Comparison of ENCODE assay signal across 8 cellular contexts in the genomic region with DNA sequence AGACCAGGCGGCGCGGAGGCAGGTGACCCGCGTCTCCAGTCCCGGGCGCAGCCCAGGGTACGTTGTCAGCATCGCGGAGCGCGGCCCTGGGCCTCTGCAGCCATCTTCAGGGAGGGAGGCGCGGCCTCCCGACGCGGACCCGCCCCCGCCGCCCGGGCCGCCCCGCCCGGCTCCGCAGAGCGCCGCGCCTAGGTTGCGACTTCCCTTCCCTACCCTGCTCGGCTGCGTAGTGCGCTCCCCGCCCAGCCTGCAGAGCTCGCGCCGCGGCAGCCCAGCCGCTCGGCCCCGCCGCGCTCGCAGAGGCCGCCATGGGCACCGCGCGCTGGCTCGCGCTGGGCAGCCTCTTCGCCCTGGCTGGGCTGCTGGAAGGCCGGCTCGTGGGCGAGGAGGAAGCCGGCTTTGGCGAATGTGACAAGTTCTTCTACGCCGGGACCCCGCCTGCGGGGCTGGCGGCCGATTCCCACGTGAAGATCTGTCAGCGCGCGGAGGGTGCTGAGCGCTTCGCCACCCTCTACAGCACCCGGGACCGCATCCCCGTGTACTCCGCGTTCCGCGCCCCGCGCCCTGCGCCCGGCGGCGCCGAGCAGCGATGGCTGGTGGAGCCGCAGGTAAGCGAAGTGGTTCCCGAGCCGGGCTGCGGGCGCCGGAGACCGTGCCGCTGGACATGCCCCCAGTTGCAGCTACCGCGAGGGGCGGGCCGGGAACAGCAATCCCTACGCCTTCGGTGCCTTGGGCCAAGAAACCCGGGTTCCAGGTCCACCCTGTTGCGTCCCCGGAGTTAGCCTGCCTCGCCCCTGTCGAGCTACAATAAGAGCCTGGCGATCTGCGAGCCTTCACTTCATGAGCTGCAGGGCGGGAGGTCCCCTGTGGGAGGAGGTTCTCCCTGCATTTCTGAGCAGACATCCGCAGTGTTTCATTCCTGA. TPM values are rescaled to one million over a fixed set of nuclear protein-coding genes. Genes with fewer than 3 reads are reported as not detected.
DNase-seq lines count a peak whose midpoint lies in the region; ATAC-seq and TF ChIP-seq lines count a peak whose summit lies in the region.

A gene with protein sequence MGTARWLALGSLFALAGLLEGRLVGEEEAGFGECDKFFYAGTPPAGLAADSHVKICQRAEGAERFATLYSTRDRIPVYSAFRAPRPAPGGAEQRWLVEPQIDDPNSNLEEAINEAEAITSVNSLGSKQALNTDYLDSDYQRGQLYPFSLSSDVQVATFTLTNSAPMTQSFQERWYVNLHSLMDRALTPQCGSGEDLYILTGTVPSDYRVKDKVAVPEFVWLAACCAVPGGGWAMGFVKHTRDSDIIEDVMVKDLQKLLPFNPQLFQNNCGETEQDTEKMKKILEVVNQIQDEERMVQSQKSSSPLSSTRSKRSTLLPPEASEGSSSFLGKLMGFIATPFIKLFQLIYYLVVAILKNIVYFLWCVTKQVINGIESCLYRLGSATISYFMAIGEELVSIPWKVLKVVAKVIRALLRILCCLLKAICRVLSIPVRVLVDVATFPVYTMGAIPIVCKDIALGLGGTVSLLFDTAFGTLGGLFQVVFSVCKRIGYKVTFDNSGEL (plus strand): TSS at position 227 of the 923 bp plus-strand sequence. CDS start 82 bp downstream, at position 309.

- H4K91ac ChIP-seq in IMR-90 (ENCODE audit: insufficient read depth, low read depth, low read length) = peak within 1 kb of the TSS; percentile 77

- H4K5ac ChIP-seq in IMR-90 (ENCODE audit: low read depth, low read length) = peak within 1 kb of the TSS; percentile 76; the same call in 1 of the 2 replicates

- peak within 1 kb of the TSS; percentile 63 for H2BK5ac ChIP-seq in IMR-90 (ENCODE audit: low read depth, low read length, poor library complexity, severe bottlenecking)

- TF ChIP-seq POLR2A in IMR-90 (IDR thresholded peaks at IDR 0.05; ENCODE audit: low read depth, low read length) = no peak

- H3K27ac ChIP-seq in DOHH2 (ENCODE audit: low read depth, low read length) (peak within 1 kb of the TSS; percentile 5; the same call in 1 of the 2 replicates), IMR-90 (ENCODE audit: insufficient read depth, low read length) (peak within 1 kb of the TSS; percentile 70), SJCRH30 (peak within 1 kb of the TSS; percentile 6; the same call in 1 of the 2 replicates), temporal lobe (ENCODE audit: low read depth, low read length) (peak within 1 kb of the TSS; percentile 96)

- no peak within 1 kb of the TSS for H3K14ac ChIP-seq in IMR-90 (replicated peaks; ENCODE audit: low read depth, low read length)

- DNase-seq in IMR-90 = peak; percentile 74
- peak; percentile 65 to 72 for DNase-seq in SJCRH30
- DNase-seq in activated naive CD4-positive, alpha-beta T cell treated with Interleukin-2 at 50 U/mL for 16 hours = peak; percentile 86
- DNase-seq in germinal center (ENCODE audit: low spot score) = peak; percentile 88
- DNase-seq in occipital lobe (lab: John Stamatoyannopoulos, UW) = peak; percentile 81

- TF ChIP-seq CTCF in DOHH2 (IDR thresholded peaks at IDR 0.05; ENCODE audit: low read depth, low read length, poor library complexity, severe bottlenecking) (peak; percentile 29), IMR-90 (conservative IDR thresholded peaks at IDR 0.05; ENCODE audit: low read depth, low read length) (0 out of 2 replicates have a peak, but pooled peaks have one; percentile 2)

- peaks cover 4 to 6% of the 10 kb centered on the region in 2 experiments; a peak in 1 of 4 replicates for H3K79me1 ChIP-seq in IMR-90 (ENCODE audit: low read depth in 1 of 2, low read length in 2 of 2)

- H3K18ac ChIP-seq in IMR-90 (ENCODE audit: low read depth, low read length) = no peak within 1 kb of the TSS; the same call in 1 of the 2 replicates

- H3K4me1 ChIP-seq in DOHH2 (ENCODE audit: control insufficient read depth, low read length) (peaks cover 56% of the 10 kb centered on the region), IMR-90 (ENCODE audit: control insufficient read depth, insufficient read depth, low read length) (peaks cover 6% of the 10 kb centered on the region), SJCRH30 (0 out of 2 replicates have a peak, but pooled peaks cover 3% of the 10 kb centered on the region)

- no peak for TF ChIP-seq RAD21 in IMR-90 (IDR thresholded peaks at IDR 0.05; ENCODE audit: low read length)

- H2AFZ ChIP-seq in IMR-90 (replicated peaks; ENCODE audit: low read length, poor library complexity) = peak within 1 kb of the TSS; percentile 97

- peak within 1 kb of the TSS; percentile 32; the same call in 1 of the 2 replicates for H3K4ac ChIP-seq in IMR-90 (ENCODE audit: low read depth, low read length)

- 2% methylated on average over 20 of the region's 106 CpGs; no CpG with 5 or more reads in 1 of the 2 experiments for WGBS in IMR-90 (ENCODE audit: extremely low coverage in 2 of 2, insufficient read length in 1 of 2), 2 experiments

- no peak within 1 kb of the TSS for H3K56ac ChIP-seq in IMR-90 (ENCODE audit: extremely low read depth, insufficient read depth, low read length)

- in situ Hi-C loops in IMR-90 (cut with MboI; ENCODE audit: low sequenced_read_pairs) = no loop called here

- no peak within 1 kb of the TSS for H2BK15ac ChIP-seq in IMR-90 (ENCODE audit: low read depth, low read length)

- peaks cover 6% of the 10 kb centered on the region; the same call in 1 of the 2 replicates for H3K36me3 ChIP-seq in DOHH2 (ENCODE audit: control insufficient read depth, low read length)
- H3K36me3 ChIP-seq in IMR-90 (ENCODE audit: control insufficient read depth, insufficient read depth, low read length) = no peaks in the 10 kb centered on the region
- no peaks in the 10 kb centered on the region for H3K36me3 ChIP-seq in SJCRH30

- ATAC-seq in GM21529 (IDR thresholded peaks at IDR 0.05; ENCODE audit: unreplicated experiment) = peak; percentile 84
- ATAC-seq in IMR-90 (ENCODE audit: low read depth) = peak; percentile 97

- intact Hi-C loops in IMR-90 (cut with micrococcal nuclease) = no loop called here

- H3K79me2 ChIP-seq in DOHH2 (ENCODE audit: control insufficient read depth, low read length) = peaks cover 24% of the 10 kb centered on the region

- H3K4me2 ChIP-seq in DOHH2 (ENCODE audit: low read length) (peak within 1 kb of the TSS; percentile 83), IMR-90 (ENCODE audit: low read depth, low read length) (peak within 1 kb of the TSS; percentile 89)

- H3F3A ChIP-seq in DOHH2 (ENCODE audit: control insufficient read depth, insufficient read depth) = 0 out of 2 replicates have a peak, but pooled peaks cover 2% of the 10 kb centered on the region

- H3K9me3 ChIP-seq in DOHH2 (ENCODE audit: control insufficient read depth, insufficient read depth, low read length) = no peaks in the 10 kb centered on the region
- H3K9me3 ChIP-seq in IMR-90 (ENCODE audit: control insufficient read depth, insufficient read depth, low read length) = no peaks in the 10 kb centered on the region
- no peaks in the 10 kb centered on the region for H3K9me3 ChIP-seq in SJCRH30 (replicated peaks)

- H3K9me2 ChIP-seq in DOHH2 (replicated peaks; ENCODE audit: control insufficient read depth, low read length) = no peaks in the 10 kb centered on the region

- H2BK20ac ChIP-seq in IMR-90 (ENCODE audit: low read depth, low read length) = no peak within 1 kb of the TSS

- H2AK9ac ChIP-seq in IMR-90 (replicated peaks; ENCODE audit: low read depth, low read length, poor library complexity) = peak within 1 kb of the TSS; percentile 51

- no TSS peak for BruUV-seq in IMR-90 (replicated peaks; lab: Mats Ljungman, UMichigan)

- H4K8ac ChIP-seq in IMR-90 (ENCODE audit: low read depth in 2 of 2, low read length in 2 of 2) = peak within 1 kb of the TSS; percentile 32 to 80; a peak in 1 of 4 replicates

- no peak within 1 kb of the TSS; the same call in none of the 2 replicates for H3K23ac ChIP-seq in IMR-90 (ENCODE audit: low read depth, low read length)

- no peak within 1 kb of the TSS for H2AK5ac ChIP-seq in IMR-90 (ENCODE audit: low read depth, low read length)

- H4K20me1 ChIP-seq in DOHH2 (ENCODE audit: control insufficient read depth, insufficient read depth, low read depth, low read length) (no peaks in the 10 kb centered on the region), IMR-90 (ENCODE audit: insufficient read depth, low read length) (no peaks in the 10 kb centered on the region)

- H3K4me3 ChIP-seq in DOHH2 (ENCODE audit: low read length) = peak within 1 kb of the TSS; percentile 89
- peak within 1 kb of the TSS; percentile 97 for H3K4me3 ChIP-seq in IMR-90 (ENCODE audit: insufficient read depth, low read depth, low read length)
- peak within 1 kb of the TSS; percentile 75 for H3K4me3 ChIP-seq in SJCRH30

- peaks cover 11% of the 10 kb centered on the region; the same call in 1 of the 2 replicates for H3K9me1 ChIP-seq in IMR-90 (ENCODE audit: insufficient read depth, low read length)

- CTCF ChIA-PET in IMR-90 (lab: Yijun Ruan, JAX) = interaction anchor here (1.0 kb wide), 1 partner anchor 23 kb away, joined by 3 read pairs; no protein-coding TSS in a partner anchor

- dilution Hi-C loops in IMR-90 (cut with HindIII; ENCODE audit: low sequenced_read_pairs, unreplicated experiment) = no loop called here

- H2BK120ac ChIP-seq in IMR-90 (ENCODE audit: low read depth, low read length) = peak within 1 kb of the TSS; percentile 42

- H3K27me3 ChIP-seq in DOHH2 (ENCODE audit: control insufficient read depth, low read length) (no peaks in the 10 kb centered on the region), IMR-90 (ENCODE audit: control insufficient read depth, insufficient read depth, low read length) (no peaks in the 10 kb centered on the region), SJCRH30 (no peaks in the 10 kb centered on the region)

- POLR2A ChIA-PET in IMR-90 (lab: Charles Lee; ENCODE audit: unreplicated experiment) = no interaction called here

- peak within 1 kb of the TSS; percentile 82 for H3K9ac ChIP-seq in IMR-90 (ENCODE audit: low read depth, low read length)

TF ChIP-seq in IMR-90, 13 proteins besides CTCF, POLR2A, EP300 and RAD21:
- peak; percentile 57; the same call in 1 of the 2 replicates for TF ChIP-seq MAZ (IDR thresholded peaks at IDR 0.05; ENCODE audit: borderline replicate concordance, low read depth, low read length)
- peak; percentile 64 for TF ChIP-seq MXI1 (IDR thresholded peaks at IDR 0.05; ENCODE audit: borderline replicate concordance, low read depth, low read length)
- TF ChIP-seq RCOR1 (IDR thresholded peaks at IDR 0.05; ENCODE audit: insufficient replicate concordance, low read length) = no peak

RNA-seq across cellular contexts. Expression of the gene that starts here (rescaled TPM):
- total RNA-seq in IMR-90 (2012; rRNA removed) (17.6 and 20.6 TPM in 2 replicates), occipital lobe (22.9 TPM), temporal lobe (17.9 TPM)
- polyA plus RNA-seq in IMR-90 (2012; rRNA removed) = 6.5 and 7.0 TPM in 2 replicates
- polyA plus RNA-seq in IMR-90 (2012; cell fraction: cytosol; rRNA removed) = 3.4 and 3.7 TPM in 2 replicates
- 1.2 and 2.1 TPM in 2 replicates for polyA plus RNA-seq in IMR-90 (2012; cell fraction: nucleus; rRNA removed; ENCODE audit: low replicate concordance)
- 9.3 and 10.3 TPM in 2 replicates for total RNA-seq in SJCRH30 (2014; rRNA removed; shearing (Covaris generic))

Comparison
In these comparisons a context has a peak if more than half of its experiments do, and no peak if none do; other contexts are left out.
1. Peak in every context shown above with its lines: DNase-seq, ATAC-seq, H3K4me3 ChIP-seq and H3K27ac ChIP-seq.
2. H3K27ac ChIP-seq: peak in every context shown above with its lines; median percentile 96 in temporal lobe; 70 in IMR-90; 6 in SJCRH30; 5 in DOHH2.